13 cellular contexts compared by ENCODE assay signal in genomic region chr5:40569549-40570270, GRCh38.
DNase-seq lines count a peak whose midpoint lies in the region; ATAC-seq and TF ChIP-seq lines count a peak whose summit lies in the region.
"Had no signal": no experiment of that assay in that cellular context is flagged by ENCODE, and none has a peak within 500 bp of the region (broad histone marks: within the 10 kb centered on the region; RNA-seq: fewer than 3 reads in every experiment).

No MANE protein-coding gene starts in this region.

- H3K4me3 Mint-ChIP-seq in naive B cell = peak overlapping the region in 7 of 8 donors; percentile 21 to 81 (median 59)

- peaks cover 16 to 30% (median 30%) of the 10 kb centered on the region in 3 donors for H3K4me1 Mint-ChIP-seq in naive B cell

- no peak overlapping the region for H3K4me3 ChIP-seq in astrocyte of the spinal cord (ENCODE audit: low read depth, low read length)
- no peak overlapping the region for H3K4me3 ChIP-seq in H7 (ENCODE audit: insufficient read depth, low read depth, low read length)
- H3K4me3 ChIP-seq: body of pancreas, lung had no signal

- H3K27ac Mint-ChIP-seq in naive B cell = peak overlapping the region in 5 of 6 donors; percentile 2 to 59 (median 15)

- H3K9me3 Mint-ChIP-seq in naive B cell = peaks cover 0 to 2% (median 0%) of the 10 kb centered on the region in 7 donors

- H3K36me3 Mint-ChIP-seq in naive B cell = no peaks in the 10 kb centered on the region

- H3K27me3 Mint-ChIP-seq in naive B cell = peaks cover 0 to 6% (median 0%) of the 10 kb centered on the region in 3 donors

- in situ Hi-C loops in astrocyte of the spinal cord (cut with HindIII; ENCODE audit: low sequenced_read_pairs) = no loop called here

- no peak for TF ChIP-seq CTCF in astrocyte of the spinal cord (IDR thresholded peaks at IDR 0.05; ENCODE audit: low read depth, low read length)

- H3K27me3 ChIP-seq in H7 (ENCODE audit: control insufficient read depth, insufficient read depth, low read length) = no peaks in the 10 kb centered on the region
- H3K27me3 ChIP-seq: body of pancreas had no signal

- peak; percentile 38 for DNase-seq in astrocyte of the spinal cord (ENCODE audit: low read depth, low spot score)
- peak; percentile 23 for DNase-seq in naive B cell
- no peak for DNase-seq in NCI-H1436 treated with DMSO at 0.1 percent for 48 hours (lab: John Stamatoyannopoulos, UW)
- no peak for DNase-seq in activated CD4-positive, alpha-beta T cell treated with anti-CD3 and anti-CD28 coated beads, Interleukin-2, amount 50 U/mL, for 1 hour
- no peak for DNase-seq in H7
- DNase-seq: body of pancreas, NCI-H526, SW 1271 had no signal

- no peaks in the 10 kb centered on the region for H3K36me3 ChIP-seq in H7 (replicated peaks; ENCODE audit: control insufficient read depth, insufficient read depth, low read length)

- peak; percentile 51 for ATAC-seq in GM19372 (IDR thresholded peaks at IDR 0.05; ENCODE audit: low read depth, unreplicated experiment)
- peak; percentile 61 for ATAC-seq in HG02763 (IDR thresholded peaks at IDR 0.05; ENCODE audit: unreplicated experiment)
- peak; percentile 75 to 78 for ATAC-seq in naive B cell (ENCODE audit: low read depth in 2 of 2)
- ATAC-seq in GM21423 (IDR thresholded peaks at IDR 0.05; ENCODE audit: unreplicated experiment) = no peak
- ATAC-seq: body of pancreas, esophagus mucosa had no signal

Comparison
In these comparisons a context has a peak if more than half of its experiments do, and no peak if none do; other contexts are left out.
1. DNase-seq: peak in astrocyte of the spinal cord (single experiment) and naive B cell (single experiment); none in NCI-H1436 treated with DMSO at 0.1 percent for 48 hours (single experiment), activated CD4-positive, alpha-beta T cell treated with anti-CD3 and anti-CD28 coated beads, Interleukin-2, amount 50 U/mL, for 1 hour (single experiment) and H7 (single experiment).